Comparison of ENCODE assay signal across 13 cellular contexts in genomic region chr20:32903666-32904175, GRCh38. TPM values are rescaled to one million over a fixed set of nuclear protein-coding genes. Genes with fewer than 3 reads are reported as not detected.
DNase-seq lines count a peak whose midpoint lies in the region; ATAC-seq and TF ChIP-seq lines count a peak whose summit lies in the region.
"Had no signal": no experiment of that assay in that cellular context is flagged by ENCODE, and none has a peak within 500 bp of the region (broad histone marks: within the 10 kb centered on the region; RNA-seq: fewer than 3 reads in every experiment).

No MANE protein-coding gene starts in this region.

- CTCF ChIA-PET in activated naive CD4-positive, alpha-beta T cell treated with anti-CD3 and anti-CD28 coated beads, Interleukin-2, amount 10 ng/mL, durations not matched to agents 7 days and 5 days (lab: Charles Lee): interaction anchor here (0.7 to 3.5 kb wide), 5 partner anchors 41 to 396 kb away, joined by 3 to 23 read pairs (median 12); partner anchors contain the start of gene SUN5

- peaks cover 10% of the 10 kb centered on the region for H3K4me1 Mint-ChIP-seq in activated naive CD4-positive, alpha-beta T cell treated with anti-CD3 and anti-CD28 coated beads, Interleukin-2, amount 10 ng/mL, durations not matched to agents 7 days and 5 days

- no peak for DNase-seq in activated naive CD4-positive, alpha-beta T cell treated with anti-CD3 and anti-CD28 coated beads, Interleukin-2, amount 50 U/mL, for 72 hours (ENCODE audit: low spot score in 2 of 2)
- DNase-seq in activated naive CD4-positive, alpha-beta T cell treated with anti-CD3 and anti-CD28 coated beads, Interleukin-2, amount 10 ng/mL, durations not matched to agents 7 days and 5 days: no peak
- DNase-seq in cerebellar cortex (ENCODE audit: low spot score) (peak; percentile 16), spleen (peak; percentile 41), NCI-H187 (lab: John Stamatoyannopoulos, UW) (no peak), transverse colon (no peak)
- DNase-seq: DMS53, GF-D8, HCEC 1CT, HFFc6 had no signal

- no peaks in the 10 kb centered on the region for H3K36me3 Mint-ChIP-seq in activated naive CD4-positive, alpha-beta T cell treated with anti-CD3 and anti-CD28 coated beads, Interleukin-2, amount 50 U/mL, for 72 hours
- no peaks in the 10 kb centered on the region for H3K36me3 Mint-ChIP-seq in activated naive CD4-positive, alpha-beta T cell treated with anti-CD3 and anti-CD28 coated beads, Interleukin-2, amount 10 ng/mL, durations not matched to agents 7 days and 5 days

- in situ Hi-C loops in transverse colon (cut with MboI; ENCODE audit: low pct_ligation_motif_present in 1 of 4, low pct_unique_long_range_greater_than_20kb in 1 of 4, low sequenced_read_pairs in 3 of 4): loop anchor here in 3 of 4 donors (5.0 to 25.0 kb wide), 3 partner anchors 391 to 409 kb away; no protein-coding TSS in a partner anchor

- no peak for ATAC-seq in activated naive CD4-positive, alpha-beta T cell treated with anti-CD3 and anti-CD28 coated beads, Interleukin-2, amount 50 U/mL, for 72 hours

- peak overlapping the region; percentile 9 to 82 for H3K27ac Mint-ChIP-seq in activated naive CD4-positive, alpha-beta T cell treated with anti-CD3 and anti-CD28 coated beads, Interleukin-2, amount 50 U/mL, for 72 hours
- no peak overlapping the region for H3K27ac Mint-ChIP-seq in activated naive CD4-positive, alpha-beta T cell treated with anti-CD3 and anti-CD28 coated beads, Interleukin-2, amount 10 ng/mL, durations not matched to agents 7 days and 5 days
- H3K27ac Mint-ChIP-seq: HFFc6 had no signal

- WGBS in spleen, 5 donors: 90 to 99% (median 91%) methylated on average over 5 of the region's 5 CpGs
- 90 to 100% methylated on average over 3 to 5 of the region's 5 CpGs for WGBS in transverse colon (ENCODE audit: low coverage in 1 of 2), 2 donors

- no peaks in the 10 kb centered on the region for H3K27me3 Mint-ChIP-seq in activated naive CD4-positive, alpha-beta T cell treated with anti-CD3 and anti-CD28 coated beads, Interleukin-2, amount 10 ng/mL, durations not matched to agents 7 days and 5 days

- H3K9me3 ChIP-seq in spleen (no peaks in the 10 kb centered on the region), transverse colon (no peaks in the 10 kb centered on the region)
- H3K9me3 ChIP-seq: A549, BLaER1 had no signal

- H3K27ac ChIP-seq in spleen: no peak overlapping the region
- H3K27ac ChIP-seq in transverse colon: no peak overlapping the region
- H3K27ac ChIP-seq: A549, BLaER1 had no signal

- H3K36me3 ChIP-seq in spleen (no peaks in the 10 kb centered on the region), transverse colon (no peaks in the 10 kb centered on the region)
- H3K36me3 ChIP-seq: BLaER1 had no signal

- no peak overlapping the region for H3K4me3 Mint-ChIP-seq in activated naive CD4-positive, alpha-beta T cell treated with anti-CD3 and anti-CD28 coated beads, Interleukin-2, amount 10 ng/mL, durations not matched to agents 7 days and 5 days
- H3K4me3 Mint-ChIP-seq: HFFc6 had no signal

- peaks cover 0 to 7% (median 2%) of the 10 kb centered on the region in 6 donors for H3K4me1 ChIP-seq in spleen
- H3K4me1 ChIP-seq in transverse colon: no peaks in the 10 kb centered on the region
- H3K4me1 ChIP-seq: A549 had no signal

- H3K9me3 Mint-ChIP-seq in activated naive CD4-positive, alpha-beta T cell treated with anti-CD3 and anti-CD28 coated beads, Interleukin-2, amount 50 U/mL, for 72 hours: no peaks in the 10 kb centered on the region
- no peaks in the 10 kb centered on the region for H3K9me3 Mint-ChIP-seq in activated naive CD4-positive, alpha-beta T cell treated with anti-CD3 and anti-CD28 coated beads, Interleukin-2, amount 10 ng/mL, durations not matched to agents 7 days and 5 days
- H3K9me3 Mint-ChIP-seq: HFFc6 had no signal

- intact Hi-C loops in spleen (cut with DNase I; ENCODE audit: low total_unique reads): loop anchor here (5.0 kb wide), 2 partner anchors 104 to 394 kb away; partner anchors contain the start of gene BPIFB2
- intact Hi-C loops in transverse colon (cut with DNase I; ENCODE audit: low total_unique reads): no loop called here

- no peak for TF ChIP-seq EP300 in transverse colon (IDR thresholded peaks at IDR 0.05; ENCODE audit: low read depth)

- H3K27me3 ChIP-seq in spleen (replicated peaks in 1 of 7): no peaks in the 10 kb centered on the region
- no peaks in the 10 kb centered on the region for H3K27me3 ChIP-seq in transverse colon
- H3K27me3 ChIP-seq: BLaER1 had no signal

- no peak overlapping the region for H3K4me3 ChIP-seq in spleen
- H3K4me3 ChIP-seq in transverse colon: no peak overlapping the region
- H3K4me3 ChIP-seq: A549, BLaER1 had no signal

- TF ChIP-seq CTCF in spleen (IDR thresholded peaks at IDR 0.05 in 8 of 11, conservative IDR thresholded peaks at IDR 0.05 in 3 of 11): no peak
- TF ChIP-seq CTCF in transverse colon (IDR thresholded peaks at IDR 0.05): no peak

- no peak for TF ChIP-seq POLR2A in spleen (IDR thresholded peaks at IDR 0.05)
- no peak for TF ChIP-seq POLR2A in transverse colon (IDR thresholded peaks at IDR 0.05)

RNA-seq across cellular contexts. Expression of gene EFCAB8, which starts 45.0 kb away (rescaled TPM):
- total RNA-seq in activated naive CD4-positive, alpha-beta T cell treated with anti-CD3 and anti-CD28 coated beads, Interleukin-2, amount 50 U/mL, for 72 hours: under 1 TPM; 0.52 to 0.70 TPM
- total RNA-seq in spleen (1 to 10 TPM in 5 of 7 donors, under 1 TPM in 2; 0.34 to 4.2 (median 1.7) TPM), transverse colon (under 1 TPM in 1 of 4 donors, not detected in 3; 0.14 TPM)
- under 1 TPM; 0.06 to 0.12 (median 0.07) TPM for polyA plus RNA-seq in spleen
- total RNA-seq: HFFc6 had no signal
- polyA plus RNA-seq: A549, AG04450 had no signal

Comparison
In these comparisons a context has a peak if more than half of its experiments do, and no peak if none do; other contexts are left out.
1. DNase-seq: peak in cerebellar cortex (single experiment) and spleen (single experiment); none in activated naive CD4-positive, alpha-beta T cell treated with anti-CD3 and anti-CD28 coated beads, Interleukin-2, amount 50 U/mL, for 72 hours (0 of 2), activated naive CD4-positive, alpha-beta T cell treated with anti-CD3 and anti-CD28 coated beads, Interleukin-2, amount 10 ng/mL, durations not matched to agents 7 days and 5 days (single experiment), NCI-H187 (0 of 2) and transverse colon (single experiment).